ENCODE assay signal across 7 cellular contexts in the genomic region with DNA sequence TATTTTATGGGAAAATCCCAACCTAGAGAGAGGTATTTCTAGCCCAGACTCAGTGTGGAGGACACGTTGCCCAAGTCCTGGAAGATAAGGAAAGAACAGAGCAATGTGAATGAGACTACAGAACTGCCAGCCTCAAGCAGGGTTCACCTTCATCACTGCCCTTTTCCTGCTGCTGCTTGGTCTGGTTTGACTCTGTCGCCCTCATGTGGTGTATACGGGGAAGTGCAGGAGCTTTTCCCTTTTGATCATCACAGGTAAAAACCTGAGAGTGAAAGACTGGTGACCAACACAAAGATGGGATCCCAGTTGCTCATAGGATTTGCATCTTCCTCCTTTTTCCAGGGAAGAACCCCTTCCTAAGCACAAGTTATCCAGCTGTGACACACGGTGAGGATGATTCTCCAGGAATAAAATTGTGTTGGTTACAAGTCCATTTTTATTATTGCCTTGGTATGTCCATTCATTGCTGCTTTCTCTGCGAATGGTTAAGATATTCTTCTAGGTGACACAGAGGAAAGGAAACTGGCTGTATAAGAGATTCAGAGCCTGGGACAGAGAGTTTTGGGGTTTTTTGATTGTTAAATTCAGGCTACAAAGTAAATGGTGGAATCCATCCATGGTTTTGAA.
DNase-seq lines count a peak whose midpoint lies in the region; ATAC-seq and TF ChIP-seq lines count a peak whose summit lies in the region.

No MANE protein-coding gene starts in this region.

- peaks cover 6% of the 10 kb centered on the region for H3K36me3 Mint-ChIP-seq in T-helper 17 cell (ENCODE audit: low read depth)

- H3K27ac Mint-ChIP-seq in T-helper 17 cell: peak overlapping the region; percentile 81

- H3K4me1 Mint-ChIP-seq in T-helper 17 cell: peaks cover 61% of the 10 kb centered on the region

- peak; percentile 58 for ATAC-seq in T-helper 17 cell
- ATAC-seq in GM19397 (IDR thresholded peaks at IDR 0.05; ENCODE audit: unreplicated experiment): no peak

- H3K4me3 Mint-ChIP-seq in T-helper 17 cell: peak overlapping the region; percentile 39

- peak; percentile 99 for TF ChIP-seq CTCF in GM12873 (IDR thresholded peaks at IDR 0.05; ENCODE audit: insufficient read depth, low read depth, low read length, missing control alignments)
- TF ChIP-seq CTCF in astrocyte of the spinal cord (IDR thresholded peaks at IDR 0.05; ENCODE audit: low read depth, low read length): peak; percentile 99

- peaks cover 5% of the 10 kb centered on the region for H3K27me3 Mint-ChIP-seq in T-helper 17 cell

- DNase-seq in NCI-H1694 (lab: John Stamatoyannopoulos, UW): peak; percentile 51
- peak; percentile 16 to 39 (median 30) for DNase-seq in T-helper 17 cell
- DNase-seq in astrocyte of the spinal cord (ENCODE audit: low read depth, low spot score): peak; percentile 50
- DNase-seq in iPS DF 4.7 (ENCODE audit: extremely low read depth, low spot score): peak; percentile 25
- peak; percentile 10 for DNase-seq in smooth muscle cell of the brain vasculature (ENCODE audit: low read depth, low spot score)

- H3K9me3 ChIP-seq in T-helper 17 cell (ENCODE audit: control insufficient read depth, low read length, poor library complexity, severe bottlenecking): no peaks in the 10 kb centered on the region

- in situ Hi-C loops in astrocyte of the spinal cord (cut with HindIII; ENCODE audit: low sequenced_read_pairs): no loop called here

- no peak overlapping the region for H3K4me3 ChIP-seq in astrocyte of the spinal cord (ENCODE audit: low read depth, low read length)
